In the genomic region with DNA sequence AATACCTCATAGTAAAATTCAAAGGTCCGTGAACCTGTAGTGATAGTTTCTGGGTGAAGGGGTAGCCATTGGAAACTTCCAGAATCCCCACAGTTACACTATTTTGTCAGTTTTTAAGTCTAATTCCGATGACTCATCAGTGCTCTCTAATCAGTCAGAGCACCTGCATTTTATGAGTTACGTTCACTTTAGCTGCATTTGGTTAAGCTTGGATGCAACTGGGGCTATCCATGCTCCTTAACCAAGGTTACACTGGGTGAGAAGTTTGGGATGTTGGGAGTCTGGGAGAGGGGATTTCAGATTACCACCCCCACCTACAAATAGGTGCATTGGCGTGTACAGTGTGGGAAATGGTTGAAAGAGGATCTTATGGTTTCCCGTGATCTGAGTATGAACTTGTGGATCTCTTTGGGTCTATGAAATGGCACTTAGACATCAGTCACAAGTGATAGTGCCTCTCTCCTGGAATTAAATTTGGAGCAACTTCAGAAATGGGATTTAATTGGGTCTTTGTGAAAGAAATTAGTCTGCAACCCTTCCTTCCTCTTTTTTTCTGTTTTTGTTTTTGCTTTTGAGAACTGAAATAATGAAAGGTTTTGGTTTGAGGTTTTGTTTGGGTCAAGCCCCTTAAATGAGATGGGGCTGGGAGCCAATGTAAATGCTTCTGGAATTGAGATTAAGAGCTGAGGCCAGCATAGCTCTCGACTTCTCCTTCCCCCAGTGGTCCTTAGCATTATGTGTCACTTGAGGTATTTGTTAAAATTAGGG, we compare ENCODE assay signal across 19 cellular contexts. TPM values are rescaled to one million over a fixed set of nuclear protein-coding genes. Genes with fewer than 3 reads are reported as not detected.
A peak's percentile ranks its signal among the peaks of the same experiment; 100 is the strongest.
DNase-seq lines count a peak whose midpoint lies in the region; ATAC-seq, FAIRE-seq and TF ChIP-seq lines count a peak whose summit lies in the region.
"Had no signal": no experiment of that assay in that cellular context is flagged by ENCODE, and none has a peak within 500 bp of the region (broad histone marks: within the 10 kb centered on the region; RNA-seq: fewer than 3 reads in every experiment).

No MANE protein-coding gene starts in this region.

- no peak for FAIRE-seq in keratinocyte (lab: Jason Lieb, UNC)

- H3K36me3 ChIP-seq in BLaER1 treated with 17β-estradiol and CSF1 and Interleukin-3, amounts not matched to agents 10 nM and 100 nM, result no peaks in the 10 kb centered on the region
- peaks cover 29 to 61% of the 10 kb centered on the region in 2 experiments for H3K36me3 ChIP-seq in keratinocyte (ENCODE audit: control insufficient read depth in 2 of 2, extremely low read depth in 1 of 2, insufficient read depth in 2 of 2, low read length in 2 of 2)
- H3K36me3 ChIP-seq: HAP-1, uterus had no signal

- CTCF ChIA-PET in RWPE1 (lab: Yijun Ruan, JAX), result interaction anchor here (1.6 kb wide), 1 partner anchor 66 kb away, joined by 12 read pairs; no protein-coding TSS in a partner anchor
- CTCF ChIA-PET in activated naive CD4-positive, alpha-beta T cell treated with anti-CD3 and anti-CD28 coated beads, Interleukin-2, amount 10 ng/mL, durations not matched to agents 7 days and 5 days (lab: Charles Lee), result no interaction called here

- no peaks in the 10 kb centered on the region; a peak in 3 of 7 replicates for H3K36me3 Mint-ChIP-seq in H9 (ENCODE audit: insufficient read depth in 1 of 3, low read depth in 3 of 3)
- no peaks in the 10 kb centered on the region for H3K36me3 Mint-ChIP-seq in activated naive CD4-positive, alpha-beta T cell treated with anti-CD3 and anti-CD28 coated beads, Interleukin-2, amount 10 ng/mL, durations not matched to agents 7 days and 5 days
- peaks cover 5% of the 10 kb centered on the region for H3K36me3 Mint-ChIP-seq in activated T-helper 17 cell treated with anti-CD3 and anti-CD28 coated beads, Interleukin-2, amount 50 U/mL, for 72 hours (ENCODE audit: low read depth)

- peaks cover 53 to 56% of the 10 kb centered on the region in 2 experiments for H3K4me1 Mint-ChIP-seq in H9
- peaks cover 23% of the 10 kb centered on the region for H3K4me1 Mint-ChIP-seq in activated naive CD4-positive, alpha-beta T cell treated with anti-CD3 and anti-CD28 coated beads, Interleukin-2, amount 10 ng/mL, durations not matched to agents 7 days and 5 days
- H3K4me1 Mint-ChIP-seq in activated T-helper 17 cell treated with anti-CD3 and anti-CD28 coated beads, Interleukin-2, amount 50 U/mL, for 72 hours, result peaks cover 28% of the 10 kb centered on the region

- H3K9me3 Mint-ChIP-seq in H9, result no peaks in the 10 kb centered on the region; a peak in 1 of 5 replicates
- H3K9me3 Mint-ChIP-seq in activated naive CD4-positive, alpha-beta T cell treated with anti-CD3 and anti-CD28 coated beads, Interleukin-2, amount 10 ng/mL, durations not matched to agents 7 days and 5 days, result no peaks in the 10 kb centered on the region
- no peaks in the 10 kb centered on the region for H3K9me3 Mint-ChIP-seq in activated T-helper 17 cell treated with anti-CD3 and anti-CD28 coated beads, Interleukin-2, amount 50 U/mL, for 72 hours

- ATAC-seq in HG02759 (IDR thresholded peaks at IDR 0.05; ENCODE audit: unreplicated experiment), result no peak
- ATAC-seq in activated T-helper 17 cell treated with anti-CD3 and anti-CD28 coated beads, Interleukin-2, amount 50 U/mL, for 72 hours (replicated peaks), result no peak

- no peaks in the 10 kb centered on the region for H3K79me1 ChIP-seq in H9 (ENCODE audit: insufficient read depth, low read depth, low read length, poor library complexity, severe bottlenecking)

- H3K79me2 ChIP-seq in H9 (ENCODE audit: insufficient read depth, low read length) (no peaks in the 10 kb centered on the region), keratinocyte (ENCODE audit: control insufficient read depth, insufficient read depth, low read length) (no peaks in the 10 kb centered on the region)

- H2AK5ac ChIP-seq in H9 (ENCODE audit: insufficient read length, low read length), result no peak overlapping the region

- no peak overlapping the region for H3T11ph ChIP-seq in H9 (ENCODE audit: low read length)

- no peaks in the 10 kb centered on the region for H3K9me1 ChIP-seq in keratinocyte (ENCODE audit: control insufficient read depth, extremely low read depth, insufficient read depth, low read length)

- no peak overlapping the region for H3K9ac ChIP-seq in BLaER1 treated with 17β-estradiol and CSF1 and Interleukin-3, amounts not matched to agents 10 nM and 100 nM
- H3K9ac ChIP-seq in H9 (ENCODE audit: extremely low read depth, insufficient read length, low read length) (no peak overlapping the region), keratinocyte (ENCODE audit: control insufficient read depth, extremely low read depth, insufficient read depth, low read length) (no peak overlapping the region)

- H2BK12ac ChIP-seq in H9 (ENCODE audit: insufficient read length, low read depth, low read length), result no peak overlapping the region

- DNase-seq in H9, result no peak
- no peak for DNase-seq in RWPE1 (ENCODE audit: low spot score)
- DNase-seq in keratinocyte (ENCODE audit: low read depth, low spot score), result no peak
- DNase-seq in activated naive CD4-positive, alpha-beta T cell treated with anti-CD3 and anti-CD28 coated beads, Interleukin-2, amount 10 ng/mL, durations not matched to agents 7 days and 5 days, result no peak
- DNase-seq in NCI-H1417 (lab: John Stamatoyannopoulos, UW), result no peak
- DNase-seq: activated CD4-positive, alpha-beta T cell treated with anti-CD3 and anti-CD28 coated beads for 4 hours; aorta; DND-41; dorsolateral prefrontal cortex; NCI-H1694; NCI-H82; posterior cingulate gyrus; stimulated activated CD8-positive, alpha-beta memory T cell treated with anti-CD3 and anti-CD28 coated beads, Interleukin-4, amount 100 ng/mL, for 48 hours; SW 1271; uterus had no signal

- dilution Hi-C loops in keratinocyte (cut with MboI; ENCODE audit: extremely low pct_ligation_motif_present, low sequenced_read_pairs), result no loop called here

- no peak overlapping the region for H2BK120ac ChIP-seq in H9 (ENCODE audit: low read depth, low read length, poor library complexity, severe bottlenecking)

- no peak overlapping the region for H3K4me3 ChIP-seq in BLaER1 treated with 17β-estradiol and CSF1 and Interleukin-3, amounts not matched to agents 10 nM and 100 nM
- H3K4me3 ChIP-seq in keratinocyte (ENCODE audit: control insufficient read depth in 2 of 3, extremely low read depth in 1 of 3, insufficient read depth in 2 of 3, low read depth in 1 of 3, low read length in 3 of 3), result no peak overlapping the region
- H3K4me3 ChIP-seq: dorsolateral prefrontal cortex, HAP-1, uterus had no signal

- no peak overlapping the region for H2BK20ac ChIP-seq in H9 (ENCODE audit: low read depth, low read length, poor library complexity, severe bottlenecking)

- no peak overlapping the region for H4K91ac ChIP-seq in H9 (ENCODE audit: insufficient read length, low read depth, low read length)

- H3K56ac ChIP-seq in H9 (ENCODE audit: insufficient read length, low read depth, low read length), result no peak overlapping the region

- H3K4me3 Mint-ChIP-seq in H9, result no peak overlapping the region
- H3K4me3 Mint-ChIP-seq in activated naive CD4-positive, alpha-beta T cell treated with anti-CD3 and anti-CD28 coated beads, Interleukin-2, amount 10 ng/mL, durations not matched to agents 7 days and 5 days, result no peak overlapping the region
- H3K4me3 Mint-ChIP-seq in activated T-helper 17 cell treated with anti-CD3 and anti-CD28 coated beads, Interleukin-2, amount 50 U/mL, for 72 hours, result no peak overlapping the region

- H2BK15ac ChIP-seq in H9 (ENCODE audit: low read depth, low read length), result no peak overlapping the region

- no peak overlapping the region for H3K23ac ChIP-seq in H9 (ENCODE audit: insufficient read length, low read depth, low read length)

- H4K20me1 ChIP-seq in BLaER1 treated with 17β-estradiol and CSF1 and Interleukin-3, amounts not matched to agents 10 nM and 100 nM, result no peaks in the 10 kb centered on the region
- H4K20me1 ChIP-seq in H9 (ENCODE audit: control insufficient read depth, insufficient read depth, insufficient read length) (no peaks in the 10 kb centered on the region), keratinocyte (ENCODE audit: control insufficient read depth, extremely low read depth, insufficient read depth, low read length) (no peaks in the 10 kb centered on the region)

- no peak overlapping the region for H3K27ac Mint-ChIP-seq in H9
- H3K27ac Mint-ChIP-seq in activated naive CD4-positive, alpha-beta T cell treated with anti-CD3 and anti-CD28 coated beads, Interleukin-2, amount 10 ng/mL, durations not matched to agents 7 days and 5 days, result no peak overlapping the region
- H3K27ac Mint-ChIP-seq in activated T-helper 17 cell treated with anti-CD3 and anti-CD28 coated beads, Interleukin-2, amount 50 U/mL, for 72 hours, result no peak overlapping the region

- H4K8ac ChIP-seq in H9 (replicated peaks; ENCODE audit: insufficient read length, low read depth, low read length), result no peak overlapping the region

- H3K4me2 ChIP-seq in BLaER1 treated with 17β-estradiol and CSF1 and Interleukin-3, amounts not matched to agents 10 nM and 100 nM, result peak overlapping the region in 6 of 11 experiments; percentile 5 to 68 (median 53); a peak in 12 of 22 replicates
- H3K4me2 ChIP-seq in H9 (ENCODE audit: insufficient read depth, insufficient read length, low read length), result no peak overlapping the region
- H3K4me2 ChIP-seq in keratinocyte (ENCODE audit: control insufficient read depth, extremely low read depth, insufficient read depth, low read depth, low read length), result peak overlapping the region; percentile 47

- no peaks in the 10 kb centered on the region for H3K27me3 ChIP-seq in BLaER1 treated with 17β-estradiol and CSF1 and Interleukin-3, amounts not matched to agents 10 nM and 100 nM
- H3K27me3 ChIP-seq in H9 (ENCODE audit: insufficient read depth, low read length) (no peaks in the 10 kb centered on the region), keratinocyte (ENCODE audit: control insufficient read depth, extremely low read depth, insufficient read depth, low read length) (no peaks in the 10 kb centered on the region)
- H3K27me3 ChIP-seq: dorsolateral prefrontal cortex, uterus had no signal

- H2AFZ ChIP-seq in H9 (ENCODE audit: low read length) (no peak overlapping the region), keratinocyte (ENCODE audit: control insufficient read depth, low read length) (no peak overlapping the region)

- WGBS in H9 (ENCODE audit: extremely low coverage, insufficient read length, low lambda C conversion rate), result no CpG with 5 or more reads among the region's 6 CpGs

- H4K5ac ChIP-seq in H9 (ENCODE audit: insufficient read length, low read depth, low read length), result no peak overlapping the region

- peaks cover 1% of the 10 kb centered on the region; the same call in 1 of the 2 replicates for H3K27me3 Mint-ChIP-seq in H9 (ENCODE audit: low read depth)
- peaks cover 52% of the 10 kb centered on the region for H3K27me3 Mint-ChIP-seq in activated naive CD4-positive, alpha-beta T cell treated with anti-CD3 and anti-CD28 coated beads, Interleukin-2, amount 10 ng/mL, durations not matched to agents 7 days and 5 days
- H3K27me3 Mint-ChIP-seq in activated T-helper 17 cell treated with anti-CD3 and anti-CD28 coated beads, Interleukin-2, amount 50 U/mL, for 72 hours, result peaks cover 20% of the 10 kb centered on the region

- H2BK5ac ChIP-seq in H9 (ENCODE audit: insufficient read length, low read length), result no peak overlapping the region

- H3K4me1 ChIP-seq in BLaER1 treated with 17β-estradiol and CSF1 and Interleukin-3, amounts not matched to agents 10 nM and 100 nM, result peaks cover 0 to 41% (median 14%) of the 10 kb centered on the region in 10 experiments; a peak in 13 of 20 replicates
- H3K4me1 ChIP-seq in H9 (ENCODE audit: insufficient read depth, low read length) (peaks cover 7% of the 10 kb centered on the region), keratinocyte (ENCODE audit: control insufficient read depth, extremely low read depth, insufficient read depth, low read length) (peaks cover 48% of the 10 kb centered on the region)
- H3K4me1 ChIP-seq: uterus had no signal

- POLR2A ChIA-PET in RWPE1 (lab: Yijun Ruan, JAX; ENCODE audit: low non-redundant PET), result no interaction called here

- TF ChIP-seq CTCF in H9 (conservative IDR thresholded peaks at IDR 0.05) (no peak), RWPE1 (conservative IDR thresholded peaks at IDR 0.05; ENCODE audit: low read depth) (no peak), keratinocyte (optimal IDR thresholded peaks at IDR 0.05 in 1 of 3, IDR thresholded peaks at IDR 0.05 in 1 of 3, conservative IDR thresholded peaks at IDR 0.05 in 1 of 3; ENCODE audit: extremely low read depth in 1 of 3, insufficient read depth in 2 of 3, low read length in 3 of 3) (no peak)

- peak overlapping the region in 2 of 11 experiments; percentile 27 to 40; a peak in 3 of 22 replicates for H3K27ac ChIP-seq in BLaER1 treated with 17β-estradiol and CSF1 and Interleukin-3, amounts not matched to agents 10 nM and 100 nM
- H3K27ac ChIP-seq in H9 (ENCODE audit: insufficient read length, low read depth, low read length) (no peak overlapping the region), RWPE1 (peak overlapping the region; percentile 90), keratinocyte (ENCODE audit: control insufficient read depth, insufficient read depth, low read length) (peak overlapping the region; percentile 74)
- H3K27ac ChIP-seq: uterus had no signal

- H3K9me3 ChIP-seq in BLaER1 treated with 17β-estradiol and CSF1 and Interleukin-3, amounts not matched to agents 10 nM and 100 nM (replicated peaks in 1 of 11), result no peaks in the 10 kb centered on the region; a peak in 1 of 22 replicates
- no peaks in the 10 kb centered on the region for H3K9me3 ChIP-seq in H9 (ENCODE audit: control insufficient read depth, low read depth, low read length)
- no peaks in the 10 kb centered on the region for H3K9me3 ChIP-seq in keratinocyte (ENCODE audit: control insufficient read depth, low read depth, low read length)
- H3K9me3 ChIP-seq: HAP-1, uterus had no signal

- H3K23me2 ChIP-seq in H9 (ENCODE audit: insufficient read length, low read depth, low read length, poor library complexity, severe bottlenecking), result no peaks in the 10 kb centered on the region

- H3K14ac ChIP-seq in H9 (ENCODE audit: insufficient read depth, low read length), result no peak overlapping the region

- H3K4ac ChIP-seq in H9 (ENCODE audit: low read depth, low read length), result no peak overlapping the region

- H3K18ac ChIP-seq in H9 (ENCODE audit: insufficient read length, low read depth, low read length), result peak overlapping the region; percentile 46

RNA-seq across cellular contexts. Expression of gene EHF, which starts 31.5 kb away (rescaled TPM):
- not detected in 2 replicates for total RNA-seq in H9 (2021)
- polyA plus RNA-seq in keratinocyte, result 64.1 to 74.7 TPM (median 64.2 TPM) in 3 replicates
- polyA plus RNA-seq in keratinocyte (2011; ENCODE audit: low read depth), result 166 TPM
- polyA plus RNA-seq in keratinocyte (2011; cell fraction: cytosol; rRNA removed), result 35.4 and 44.1 TPM in 2 replicates
- polyA plus RNA-seq in keratinocyte (2011; cell fraction: nucleus; rRNA removed), result 63.4 and 73.7 TPM in 2 replicates
- polyA plus RNA-seq in keratinocyte (2012; ENCODE audit: low replicate concordance), result 46.1 and 56.5 TPM in 2 replicates
- 159 to 232 TPM (median 215 TPM) in 3 replicates for polyA minus RNA-seq in keratinocyte
- 70.0 TPM for polyA minus RNA-seq in keratinocyte (2011; cell fraction: cytosol; rRNA and poly(A)+ RNA removed)
- polyA minus RNA-seq in keratinocyte (2011; cell fraction: nucleus; rRNA and poly(A)+ RNA removed), result 73.6 and 104 TPM in 2 replicates
- under 1 TPM in 1 of 2 donors, not detected in 1; 0.35 TPM for total RNA-seq in activated T-helper 17 cell treated with anti-CD3 and anti-CD28 coated beads, Interleukin-2, amount 50 U/mL, for 72 hours
